In the genomic region with DNA sequence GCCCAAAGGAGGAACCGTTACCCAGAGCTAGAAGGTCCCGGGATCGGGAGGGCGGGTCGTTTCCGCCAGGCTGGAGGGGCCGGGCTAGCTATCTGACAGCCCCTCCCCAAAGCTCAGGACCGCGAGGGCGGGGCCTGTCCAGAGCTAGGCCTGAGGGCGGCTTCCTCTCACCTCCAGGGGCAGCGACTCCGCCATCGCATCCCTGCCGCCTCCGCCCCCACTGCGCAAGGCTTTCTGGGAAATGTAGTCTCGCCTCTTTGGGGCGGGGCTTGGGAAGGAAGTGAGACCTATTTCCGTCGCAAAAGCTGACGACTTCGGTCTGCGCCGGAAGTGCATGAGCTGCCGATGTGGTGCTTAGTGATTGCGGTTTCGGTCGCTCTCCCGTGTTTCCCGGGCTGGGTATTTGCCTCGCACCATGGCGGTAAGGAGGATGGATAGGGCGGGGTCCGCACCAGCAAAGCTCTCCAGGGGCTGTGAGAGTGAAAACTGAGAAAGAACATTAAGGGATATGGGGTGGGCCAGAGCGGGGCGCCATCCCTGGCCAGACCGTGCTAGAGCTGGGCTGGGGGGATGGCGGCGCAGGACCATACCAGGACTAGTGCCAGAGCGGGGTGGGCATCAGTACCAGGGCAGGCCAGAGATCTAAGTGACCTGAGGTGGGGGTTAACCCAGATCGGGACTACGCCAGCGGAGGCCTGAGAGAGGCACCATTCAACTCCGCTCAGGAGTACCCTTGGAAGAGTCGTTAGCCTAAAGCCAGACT, we compare ENCODE assay signal across 8 cellular contexts. TPM values are rescaled to one million over a fixed set of nuclear protein-coding genes. Genes with fewer than 3 reads are reported as not detected.
A peak's percentile ranks its signal among the peaks of the same experiment; 100 is the strongest.
DNase-seq lines count a peak whose midpoint lies in the region; ATAC-seq, FAIRE-seq and TF ChIP-seq lines count a peak whose summit lies in the region.

A gene (plus strand): TSS at position 327 of the 763 bp plus-strand sequence. CDS start 89 bp downstream, at position 416.

- H3K36me3 ChIP-seq in astrocyte (ENCODE audit: insufficient read depth, low read length) (peaks cover 35% of the 10 kb centered on the region), rectal smooth muscle tissue (ENCODE audit: control insufficient read depth, insufficient read depth, low read length) (peaks cover 23% of the 10 kb centered on the region), aorta (ENCODE audit: control insufficient read depth in 1 of 2, insufficient read depth in 2 of 2, low read length in 1 of 2) (peaks cover 0 to 4% of the 10 kb centered on the region in 2 donors)

- ATAC-seq in GM18502 (IDR thresholded peaks at IDR 0.05; ENCODE audit: poor library complexity, unreplicated experiment) (peak; percentile 96), HG02970 (IDR thresholded peaks at IDR 0.05; ENCODE audit: low FRiP score, unreplicated experiment) (peak; percentile 86), aorta (ENCODE audit: low FRiP score) (peak; percentile 97)

- H3K4me1 ChIP-seq in astrocyte (ENCODE audit: insufficient read depth, low read length): peaks cover 20% of the 10 kb centered on the region
- peaks cover 8% of the 10 kb centered on the region for H3K4me1 ChIP-seq in rectal smooth muscle tissue (ENCODE audit: control insufficient read depth, insufficient read depth, low read length)
- H3K4me1 ChIP-seq in aorta (ENCODE audit: control insufficient read depth in 1 of 2, insufficient read depth in 2 of 2, low read length in 2 of 2): no peaks in the 10 kb centered on the region

- DNase-seq in NCI-H2029 (lab: John Stamatoyannopoulos, UW): peak; percentile 85
- peak; percentile 95 for DNase-seq in T-helper 22 cell (ENCODE audit: low read depth)
- peak; percentile 95 for DNase-seq in astrocyte (ENCODE audit: low read depth)
- peak; percentile 97 for DNase-seq in hepatic stellate cell (ENCODE audit: low spot score)
- peak; percentile 98 to 99 for DNase-seq in aorta

- H3K4me2 ChIP-seq in astrocyte (ENCODE audit: low read length): peak within 1 kb of the TSS; percentile 94

- H4K20me1 ChIP-seq in astrocyte (ENCODE audit: insufficient read depth, low read length): peaks cover 31% of the 10 kb centered on the region

- H2AFZ ChIP-seq in astrocyte (ENCODE audit: low read depth, low read length): peak within 1 kb of the TSS; percentile 94

- H3K4me3 ChIP-seq in astrocyte (ENCODE audit: insufficient read depth, low read depth, low read length) (peak within 1 kb of the TSS; percentile 92), rectal smooth muscle tissue (ENCODE audit: low read length) (peak within 1 kb of the TSS; percentile 96), aorta (ENCODE audit: low read length in 2 of 2) (peak within 1 kb of the TSS; percentile 77)

- peak within 1 kb of the TSS; percentile 99 for H3K4me3 Mint-ChIP-seq in astrocyte (ENCODE audit: unreplicated experiment)

- H3K9me3 ChIP-seq in astrocyte (ENCODE audit: insufficient read depth, low read depth, low read length) (no peaks in the 10 kb centered on the region), aorta (ENCODE audit: control insufficient read depth, low read length) (no peaks in the 10 kb centered on the region)

- peaks cover 50% of the 10 kb centered on the region for H3K79me2 ChIP-seq in astrocyte (ENCODE audit: insufficient read depth, low read length)

- no peaks in the 10 kb centered on the region for H3K9me3 Mint-ChIP-seq in astrocyte (ENCODE audit: unreplicated experiment)

- intact Hi-C loops in aorta (cut with DNase I): loop anchor here in 1 of 2 donors (5.0 kb wide), 1 partner anchor 35 kb away; a partner anchor contains a TSS

- TF ChIP-seq CTCF in astrocyte (IDR thresholded peaks at IDR 0.05; ENCODE audit: insufficient read depth, low read depth, low read length): peak; percentile 6

- peaks cover 9% of the 10 kb centered on the region for H3K36me3 Mint-ChIP-seq in astrocyte (ENCODE audit: low read depth, unreplicated experiment)

- FAIRE-seq in astrocyte (lab: Jason Lieb, UNC): peak; percentile 77

- no peaks in the 10 kb centered on the region for H3K27me3 Mint-ChIP-seq in astrocyte (ENCODE audit: low read depth, unreplicated experiment)

- H3K4me1 Mint-ChIP-seq in astrocyte (ENCODE audit: low read depth, unreplicated experiment): peaks cover 3% of the 10 kb centered on the region

- H3K27me3 ChIP-seq in astrocyte (ENCODE audit: insufficient read depth, low read length) (no peaks in the 10 kb centered on the region), rectal smooth muscle tissue (ENCODE audit: control insufficient read depth, insufficient read depth, low read length) (no peaks in the 10 kb centered on the region), aorta (ENCODE audit: control insufficient read depth in 1 of 2, insufficient read depth in 2 of 2, low read length in 1 of 2) (no peaks in the 10 kb centered on the region)

- H3K27ac ChIP-seq in astrocyte (ENCODE audit: low read depth, low read length): peak within 1 kb of the TSS; percentile 80
- peak within 1 kb of the TSS; percentile 81 for H3K27ac ChIP-seq in rectal smooth muscle tissue (ENCODE audit: low read depth, low read length)
- H3K27ac ChIP-seq in aorta (ENCODE audit: low read depth in 1 of 2, low read length in 2 of 2): peak within 1 kb of the TSS in 1 of 2 donors; percentile 48

- 0% methylated on average over 36 to 46 of the region's 46 CpGs for WGBS in aorta, 2 donors

- peak within 1 kb of the TSS; percentile 98 for H3K27ac Mint-ChIP-seq in astrocyte (ENCODE audit: unreplicated experiment)

- H3K9ac ChIP-seq in astrocyte (ENCODE audit: low read length) (peak within 1 kb of the TSS; percentile 96), rectal smooth muscle tissue (ENCODE audit: low read length) (peak within 1 kb of the TSS; percentile 92)

RNA-seq across cellular contexts. Expression of the gene that starts here (rescaled TPM):
- total RNA-seq in astrocyte: 47.5 and 51.6 TPM in 2 replicates
- total RNA-seq in aorta: 10 to 100 TPM; 24.7 to 33.1 TPM
- 10 to 100 TPM; 60.6 to 64.6 TPM for polyA plus RNA-seq in aorta
